Comparison of ENCODE assay signal across 16 cellular contexts in the genomic region with DNA sequence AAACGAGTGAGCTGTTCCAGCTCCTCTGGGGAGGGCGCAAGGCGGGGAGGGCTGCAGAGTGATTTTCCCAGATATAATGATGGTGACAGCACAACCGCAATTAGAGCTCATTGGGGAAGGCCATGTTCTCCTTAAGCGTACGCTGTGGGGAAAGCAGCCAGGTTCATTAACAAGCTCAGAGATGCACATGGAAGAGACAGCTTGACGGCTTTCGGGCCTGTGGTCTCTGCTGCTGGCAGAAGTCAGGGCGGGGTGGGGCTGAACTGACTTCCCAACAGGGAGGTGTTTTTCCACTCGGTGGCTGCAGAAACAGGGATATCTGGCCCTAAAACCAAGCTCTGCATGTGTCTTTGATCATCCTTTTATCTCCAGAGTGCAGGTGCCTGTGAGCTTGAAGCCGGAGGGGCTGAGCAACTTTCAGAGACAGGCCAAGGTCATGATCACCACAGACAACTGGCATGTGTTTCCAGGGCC. TPM values are rescaled to one million over a fixed set of nuclear protein-coding genes. Genes with fewer than 3 reads are reported as not detected.
"Had no signal": no experiment of that assay in that cellular context is flagged by ENCODE, and none has a peak within 500 bp of the region (broad histone marks: within the 10 kb centered on the region; RNA-seq: fewer than 3 reads in every experiment).

No MANE protein-coding gene starts in this region.

- H3K9me3 Mint-ChIP-seq: activated naive CD4-positive, alpha-beta T cell treated with anti-CD3 and anti-CD28 coated beads for 36 hours; activated T-helper 17 cell treated with anti-CD3 and anti-CD28 coated beads, Interleukin-2, amount 50 U/mL, for 72 hours; mesothelial cell of epicardium; T-helper 2 cell treated with Interferon-gamma antibody and Interleukin-4, amounts not matched to agents 5 μg/mL and 100 μg/mL, for 36 hours had no signal

- H3K9me3 ChIP-seq: ascending aorta, gastrocnemius medialis, psoas muscle, stomach had no signal

- H3K27me3 Mint-ChIP-seq: activated T-helper 17 cell treated with anti-CD3 and anti-CD28 coated beads, Interleukin-2, amount 50 U/mL, for 72 hours had no signal

- H3K4me1 ChIP-seq: ascending aorta had no signal

- H3K4me3 ChIP-seq: ascending aorta, gastrocnemius medialis, lung, psoas muscle, stomach had no signal

- H3K4me1 Mint-ChIP-seq: activated T-helper 17 cell treated with anti-CD3 and anti-CD28 coated beads, Interleukin-2, amount 50 U/mL, for 72 hours had no signal

- DNase-seq: activated CD4-positive, alpha-beta T cell treated with anti-CD3 and anti-CD28 coated beads, Interleukin-2, amount 50 U/mL, for 1 hour; activated naive CD4-positive, alpha-beta T cell treated with anti-CD3 and anti-CD28 coated beads for 36 hours; activated T-cell treated with anti-CD3 and anti-CD28 coated beads for 4 hours; erythroblast; gastrocnemius medialis; psoas muscle; stimulated activated CD4-positive, alpha-beta T cell treated with anti-CD3 and anti-CD28 coated beads, Interleukin-12 subunit alpha, Interleukin-12 subunit beta, amount 100 ng/mL, for 4 hours; stimulated activated CD4-positive, alpha-beta T cell treated with anti-CD3 and anti-CD28 coated beads, Interleukin-2, amount 100 ng/mL, for 24 hours; stomach had no signal

- H3K27ac ChIP-seq: ascending aorta, gastrocnemius medialis, psoas muscle, stomach had no signal

- H3K27ac Mint-ChIP-seq: activated naive CD4-positive, alpha-beta T cell treated with anti-CD3 and anti-CD28 coated beads for 36 hours; activated T-helper 17 cell treated with anti-CD3 and anti-CD28 coated beads, Interleukin-2, amount 50 U/mL, for 72 hours; mesothelial cell of epicardium; T-helper 2 cell treated with Interferon-gamma antibody and Interleukin-4, amounts not matched to agents 5 μg/mL and 100 μg/mL, for 36 hours had no signal

- H3K4me3 Mint-ChIP-seq: activated naive CD4-positive, alpha-beta T cell treated with anti-CD3 and anti-CD28 coated beads for 36 hours; activated T-helper 17 cell treated with anti-CD3 and anti-CD28 coated beads, Interleukin-2, amount 50 U/mL, for 72 hours; mesothelial cell of epicardium; T-helper 2 cell treated with Interferon-gamma antibody and Interleukin-4, amounts not matched to agents 5 μg/mL and 100 μg/mL, for 36 hours had no signal

- H3K36me3 Mint-ChIP-seq: mesothelial cell of epicardium had no signal

- H3K36me3 ChIP-seq: ascending aorta, gastrocnemius medialis, stomach had no signal

RNA-seq across cellular contexts. Expression of a gene that starts 24.0 kb away (rescaled TPM):
- total RNA-seq: activated CD8-positive, alpha-beta memory T cell treated with anti-CD3 and anti-CD28 coated beads for 36 hours; activated naive CD4-positive, alpha-beta T cell treated with anti-CD3 and anti-CD28 coated beads for 36 hours; activated T-helper 17 cell treated with anti-CD3 and anti-CD28 coated beads, Interleukin-2, amount 50 U/mL, for 72 hours; ascending aorta; lung; osteocyte; stomach had no signal

RNA-seq across cellular contexts. Expression of a gene that starts 55.8 kb away (rescaled TPM):
- total RNA-seq: activated CD8-positive, alpha-beta memory T cell treated with anti-CD3 and anti-CD28 coated beads for 36 hours; activated naive CD4-positive, alpha-beta T cell treated with anti-CD3 and anti-CD28 coated beads for 36 hours; activated T-helper 17 cell treated with anti-CD3 and anti-CD28 coated beads, Interleukin-2, amount 50 U/mL, for 72 hours; ascending aorta; gastrocnemius medialis; psoas muscle had no signal
